In the genomic region with DNA sequence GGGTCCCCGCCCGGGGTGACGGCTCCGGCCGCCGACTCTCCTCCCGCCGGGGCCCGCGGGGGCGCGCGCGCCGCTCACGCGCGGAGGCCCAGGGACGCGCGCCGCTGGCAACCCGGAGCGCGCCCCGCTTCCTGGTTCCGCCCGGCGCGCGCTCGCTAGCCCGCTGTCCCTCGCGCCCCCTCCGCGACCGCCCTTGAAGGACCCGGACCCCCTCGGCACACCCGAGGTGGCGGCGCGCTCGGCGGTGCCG, we compare ENCODE assay signal across 8 cellular contexts.
A peak's percentile ranks its signal among the peaks of the same experiment; 100 is the strongest.
DNase-seq lines count a peak whose midpoint lies in the region; ATAC-seq and TF ChIP-seq lines count a peak whose summit lies in the region.

Gene STAT5B, minus strand, starts transcription at position 33 of the 250 bp plus-strand sequence. CDS start 44,264 bp downstream, outside the sequence.

- H3K4me3 ChIP-seq in AG04449 (ENCODE audit: low read depth, low read length) (peak within 1 kb of the TSS; percentile 76), foreskin fibroblast (ENCODE audit: low read depth in 1 of 2, low read length in 2 of 2) (peak within 1 kb of the TSS; percentile 65 to 72), tibial artery (peak within 1 kb of the TSS; percentile 77 to 94)

- intact Hi-C loops in tibial artery (cut with DNase I; ENCODE audit: low total_unique reads): no loop called here

- ATAC-seq in GM18520 (IDR thresholded peaks at IDR 0.05; ENCODE audit: unreplicated experiment) (peak; percentile 43), HG03354 (IDR thresholded peaks at IDR 0.05; ENCODE audit: poor library complexity, severe bottlenecking, unreplicated experiment) (peak; percentile 75)

- H3K4me1 ChIP-seq in tibial artery: peaks cover 0 to 35% (median 10%) of the 10 kb centered on the region in 4 donors

- no peaks in the 10 kb centered on the region for H3K9me3 Mint-ChIP-seq in nephron progenitor cell

- no peaks in the 10 kb centered on the region for H3K27me3 ChIP-seq in tibial artery

- no peaks in the 10 kb centered on the region for H3K9me3 ChIP-seq in tibial artery

- H3K36me3 ChIP-seq in tibial artery: no peaks in the 10 kb centered on the region

- DNase-seq in AG04449 (ENCODE audit: low read depth, low spot score) (no peak), RWPE1 (ENCODE audit: low spot score) (peak; percentile 85), activated gamma-delta T cell treated with Interleukin-2 at 50 U/mL for 16 hours (peak; percentile 56), foreskin fibroblast (peak; percentile 70 to 90), nephron progenitor cell (peak; percentile 74), tibial artery (peak; percentile 62 to 83)

- peak within 1 kb of the TSS; percentile 54 for H3K27ac Mint-ChIP-seq in nephron progenitor cell

- peaks cover 53% of the 10 kb centered on the region for H3K4me1 Mint-ChIP-seq in nephron progenitor cell

- TF ChIP-seq CTCF in AG04449 (IDR thresholded peaks at IDR 0.05; ENCODE audit: insufficient read depth, low read length, missing control alignments) (no peak), RWPE1 (conservative IDR thresholded peaks at IDR 0.05; ENCODE audit: low read depth) (no peak), foreskin fibroblast (IDR thresholded peaks at IDR 0.05; ENCODE audit: low read depth, low read length) (no peak), nephron progenitor cell (IDR thresholded peaks at IDR 0.05) (no peak), tibial artery (IDR thresholded peaks at IDR 0.05) (peak in 1 of 2 experiments; percentile 8)

- H3K27ac ChIP-seq in RWPE1 (peak within 1 kb of the TSS; percentile 70), tibial artery (peak within 1 kb of the TSS; percentile 90 to 96)

- H3K36me3 Mint-ChIP-seq in nephron progenitor cell (ENCODE audit: low read depth): no peaks in the 10 kb centered on the region

- CTCF ChIA-PET in AG04449 (lab: Yijun Ruan, JAX): interaction anchor here (0.8 to 1.0 kb wide), 2 partner anchors 22 to 257 kb away, joined by 3 read pairs; no protein-coding TSS in a partner anchor
- CTCF ChIA-PET in RWPE1 (lab: Yijun Ruan, JAX): no interaction called here

- POLR2A ChIA-PET in AG04449 (lab: Yijun Ruan, JAX) (interaction anchor here (1.0 kb wide), 1 partner anchor 12 kb away, joined by 6 read pairs; the partner anchor contains the start of gene STAT5A), RWPE1 (lab: Yijun Ruan, JAX; ENCODE audit: low non-redundant PET) (no interaction called here)

- H3K27me3 Mint-ChIP-seq in nephron progenitor cell (ENCODE audit: low read depth, poor library complexity): peaks cover 14% of the 10 kb centered on the region

- peak within 1 kb of the TSS; percentile 92 for H3K4me3 Mint-ChIP-seq in nephron progenitor cell
